13 cellular contexts compared by ENCODE assay signal in genomic region chr18:54240629-54241107, GRCh38. TPM values are rescaled to one million over a fixed set of nuclear protein-coding genes. Genes with fewer than 3 reads are reported as not detected.
A peak's percentile ranks its signal among the peaks of the same experiment; 100 is the strongest.
DNase-seq lines count a peak whose midpoint lies in the region; ATAC-seq lines count a peak whose summit lies in the region.
"Had no signal": no experiment of that assay in that cellular context is flagged by ENCODE, and none has a peak within 500 bp of the region (broad histone marks: within the 10 kb centered on the region; RNA-seq: fewer than 3 reads in every experiment).

No MANE protein-coding gene starts in this region.

- intact Hi-C loops in left ventricle myocardium superior (cut with micrococcal nuclease), result no loop called here
- intact Hi-C loops in sciatic nerve (cut with DNase I), result no loop called here

- DNase-seq in CD1c-positive myeloid dendritic cell (ENCODE audit: extremely low spot score) (peak; percentile 83), MV-4-11 (lab: John Stamatoyannopoulos, UW) (peak; percentile 82), left ventricle myocardium superior (peak; percentile 39), sciatic nerve (ENCODE audit: low spot score) (no peak), NCI-H526 (lab: John Stamatoyannopoulos, UW) (no peak), dedifferentiated amniotic fluid mesenchymal stem cell (ENCODE audit: extremely low spot score) (no peak)
- DNase-seq: DMS79, H7, KG1, NCI-H1694 treated with DMSO at 0.1 percent for 48 hours, NCI-H69 had no signal

- no peak for ATAC-seq in left ventricle myocardium superior
- ATAC-seq in sciatic nerve, result peak; percentile 61
- no peak for ATAC-seq in GM19395 (IDR thresholded peaks at IDR 0.05; ENCODE audit: unreplicated experiment)
- ATAC-seq in GM18907 (IDR thresholded peaks at IDR 0.05; ENCODE audit: unreplicated experiment), result no peak

RNA-seq across cellular contexts. Expression of gene MBD2, which starts 16.2 kb away (rescaled TPM):
- total RNA-seq in left ventricle myocardium superior, result 46.3 TPM
- total RNA-seq in sciatic nerve, result 86.8 TPM

RNA-seq across cellular contexts. Expression of gene POLI, which starts 28.6 kb away (rescaled TPM):
- total RNA-seq in left ventricle myocardium superior, result 20.5 TPM
- total RNA-seq in sciatic nerve, result 58.3 TPM

Comparison
In these comparisons a context has a peak if more than half of its experiments do, and no peak if none do; other contexts are left out.
1. DNase-seq: peak in CD1c-positive myeloid dendritic cell (single experiment), MV-4-11 (single experiment) and left ventricle myocardium superior (single experiment); none in sciatic nerve (single experiment), NCI-H526 (0 of 2) and dedifferentiated amniotic fluid mesenchymal stem cell (single experiment).